ENCODE assay signal across 15 cellular contexts in the genomic region with DNA sequence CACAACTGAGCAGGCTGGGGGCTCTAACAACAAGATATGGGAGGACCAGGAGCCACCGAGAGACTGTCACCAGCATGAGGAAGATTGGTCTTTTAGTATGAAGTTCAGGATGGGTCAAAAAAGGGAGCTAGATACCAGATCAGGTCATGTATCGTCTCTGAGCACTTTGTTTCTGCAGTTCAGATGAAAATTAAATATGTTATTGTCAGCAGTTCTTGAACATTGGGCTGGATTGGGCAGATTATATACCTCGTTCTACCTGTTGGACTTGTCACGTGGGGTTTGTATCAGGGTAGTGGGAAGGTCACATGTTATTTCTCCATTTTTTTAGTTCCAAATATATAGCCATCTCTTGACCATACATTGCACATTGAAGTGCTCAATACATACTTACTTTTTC. TPM values are rescaled to one million over a fixed set of nuclear protein-coding genes. Genes with fewer than 3 reads are reported as not detected.
A peak's percentile ranks its signal among the peaks of the same experiment; 100 is the strongest.
DNase-seq lines count a peak whose midpoint lies in the region; ATAC-seq and TF ChIP-seq lines count a peak whose summit lies in the region.
"Had no signal": no experiment of that assay in that cellular context is flagged by ENCODE, and none has a peak within 500 bp of the region (broad histone marks: within the 10 kb centered on the region; RNA-seq: fewer than 3 reads in every experiment).

No MANE protein-coding gene starts in this region.

- H3K4me3 Mint-ChIP-seq in activated CD4-positive, alpha-beta T cell treated with anti-CD3 and anti-CD28 coated beads for 36 hours, result no peak overlapping the region
- no peak overlapping the region for H3K4me3 Mint-ChIP-seq in activated naive CD8-positive, alpha-beta T cell treated with anti-CD3 and anti-CD28 coated beads, Interleukin-2, amount 50 U/mL, for 24 hours
- H3K4me3 Mint-ChIP-seq: CD14-positive monocyte had no signal

- TF ChIP-seq CTCF in right lobe of liver (IDR thresholded peaks at IDR 0.05), result no peak
- no peak for TF ChIP-seq CTCF in stomach (IDR thresholded peaks at IDR 0.05)
- no peak for TF ChIP-seq CTCF in left ventricle myocardium inferior (IDR thresholded peaks at IDR 0.05; ENCODE audit: borderline replicate concordance)

- 30% methylated on average over 2 of the region's 4 CpGs for WGBS in right lobe of liver (ENCODE audit: insufficient coverage, low coverage, low lambda C conversion rate, missing lambda C conversion rate)
- WGBS in stomach, 5 donors, result 73 to 86% (median 80%) methylated on average over 4 of the region's 4 CpGs

- intact Hi-C loops in activated CD4-positive, alpha-beta T cell treated with anti-CD3 and anti-CD28 coated beads for 36 hours (cut with DNase I, micrococcal nuclease), result no loop called here
- intact Hi-C loops in right lobe of liver (cut with DNase I) (no loop called here), stomach (cut with DNase I; ENCODE audit: low total_unique reads) (no loop called here), left ventricle myocardium inferior (cut with micrococcal nuclease) (no loop called here)

- no peaks in the 10 kb centered on the region for H3K9me3 Mint-ChIP-seq in activated CD4-positive, alpha-beta T cell treated with anti-CD3 and anti-CD28 coated beads for 36 hours (ENCODE audit: low read depth)
- no peaks in the 10 kb centered on the region for H3K9me3 Mint-ChIP-seq in activated naive CD8-positive, alpha-beta T cell treated with anti-CD3 and anti-CD28 coated beads, Interleukin-2, amount 50 U/mL, for 24 hours
- H3K9me3 Mint-ChIP-seq: CD14-positive monocyte had no signal

- CTCF ChIA-PET in activated CD4-positive, alpha-beta T cell treated with anti-CD3 and anti-CD28 coated beads for 36 hours (lab: Charles Lee), result interaction anchor here (0.6 to 1.8 kb wide), 3 partner anchors 10 to 85 kb away, joined by 3 to 5 read pairs (median 3); no protein-coding TSS in a partner anchor

- POLR2A ChIA-PET in activated CD4-positive, alpha-beta T cell treated with anti-CD3 and anti-CD28 coated beads for 36 hours (lab: Charles Lee), result no interaction called here

- H3K4me3 ChIP-seq in ACC112 (ENCODE audit: low read depth, low read length) (no peak overlapping the region), right lobe of liver (peak overlapping the region; percentile 14 to 62 (median 55)), stomach (no peak overlapping the region), left ventricle myocardium inferior (no peak overlapping the region)
- H3K4me3 ChIP-seq: HAP-1 had no signal

- H3K36me3 Mint-ChIP-seq in activated CD4-positive, alpha-beta T cell treated with anti-CD3 and anti-CD28 coated beads for 36 hours (ENCODE audit: low read depth), result peaks cover 55% of the 10 kb centered on the region
- peaks cover 58% of the 10 kb centered on the region for H3K36me3 Mint-ChIP-seq in activated naive CD8-positive, alpha-beta T cell treated with anti-CD3 and anti-CD28 coated beads, Interleukin-2, amount 50 U/mL, for 24 hours (ENCODE audit: low read depth)

- peaks cover 51% of the 10 kb centered on the region for H3K4me1 ChIP-seq in ACC112 (ENCODE audit: control insufficient read depth, insufficient read depth, low read length, unreplicated experiment)
- peaks cover 0 to 59% (median 15%) of the 10 kb centered on the region in 4 donors for H3K4me1 ChIP-seq in right lobe of liver
- H3K4me1 ChIP-seq in stomach, result no peaks in the 10 kb centered on the region
- peaks cover 12% of the 10 kb centered on the region for H3K4me1 ChIP-seq in left ventricle myocardium inferior
- H3K4me1 ChIP-seq: HAP-1 had no signal

- no peak for TF ChIP-seq EP300 in stomach (IDR thresholded peaks at IDR 0.05)

- peaks cover 10% of the 10 kb centered on the region; the same call in 1 of the 2 replicates for H3K36me3 ChIP-seq in ACC112 (ENCODE audit: insufficient read depth, low read length)
- H3K36me3 ChIP-seq in right lobe of liver, result peaks cover 0 to 10% (median 3%) of the 10 kb centered on the region in 4 donors
- H3K36me3 ChIP-seq in stomach, result peaks cover 11 to 56% (median 48%) of the 10 kb centered on the region in 4 donors
- peaks cover 36% of the 10 kb centered on the region for H3K36me3 ChIP-seq in left ventricle myocardium inferior

- peak overlapping the region; percentile 1 for H3K27ac Mint-ChIP-seq in activated CD4-positive, alpha-beta T cell treated with anti-CD3 and anti-CD28 coated beads for 36 hours
- H3K27ac Mint-ChIP-seq in activated naive CD8-positive, alpha-beta T cell treated with anti-CD3 and anti-CD28 coated beads, Interleukin-2, amount 50 U/mL, for 24 hours, result peak overlapping the region; percentile 21
- H3K27ac Mint-ChIP-seq: CD14-positive monocyte had no signal

- H3K4me1 Mint-ChIP-seq in activated CD4-positive, alpha-beta T cell treated with anti-CD3 and anti-CD28 coated beads for 36 hours, result peaks cover 41% of the 10 kb centered on the region
- H3K4me1 Mint-ChIP-seq in activated naive CD8-positive, alpha-beta T cell treated with anti-CD3 and anti-CD28 coated beads, Interleukin-2, amount 50 U/mL, for 24 hours, result peaks cover 49% of the 10 kb centered on the region

- H3K79me2 ChIP-seq in ACC112 (ENCODE audit: control insufficient read depth, insufficient read depth, low read length, unreplicated experiment), result no peaks in the 10 kb centered on the region

- H3K27me3 Mint-ChIP-seq in activated CD4-positive, alpha-beta T cell treated with anti-CD3 and anti-CD28 coated beads for 36 hours, result no peaks in the 10 kb centered on the region
- H3K27me3 Mint-ChIP-seq in activated naive CD8-positive, alpha-beta T cell treated with anti-CD3 and anti-CD28 coated beads, Interleukin-2, amount 50 U/mL, for 24 hours, result no peaks in the 10 kb centered on the region

- no peak for DNase-seq in activated CD4-positive, alpha-beta T cell treated with anti-CD3 and anti-CD28 coated beads for 36 hours
- DNase-seq in activated CD4-positive, alpha-beta T cell treated with anti-CD3 and anti-CD28 coated beads for 48 hours, result no peak
- DNase-seq in activated naive CD8-positive, alpha-beta T cell treated with anti-CD3 and anti-CD28 coated beads, Interleukin-2, amount 50 U/mL, for 24 hours, result no peak
- DNase-seq in right lobe of liver (no peak), stomach (no peak), left ventricle myocardium inferior (no peak)
- DNase-seq in stimulated activated CD4-positive, alpha-beta T cell treated with anti-CD3 and anti-CD28 coated beads, Interleukin-15, amount 100 ng/mL, for 24 hours, result no peak
- DNase-seq: 8988T, Kasumi-1, NCI-H2029, NCI-H2171 treated with DMSO at 0.1 percent for 48 hours, NCI-H510A treated with DMSO at 0.1 percent for 48 hours had no signal

- H2AFZ ChIP-seq in ACC112 (ENCODE audit: low read length, unreplicated experiment), result no peak overlapping the region

- TF ChIP-seq POLR2A in right lobe of liver (IDR thresholded peaks at IDR 0.05), result no peak
- no peak for TF ChIP-seq POLR2A in stomach (IDR thresholded peaks at IDR 0.05)

- ATAC-seq in activated CD4-positive, alpha-beta T cell treated with anti-CD3 and anti-CD28 coated beads for 36 hours, result no peak
- no peak for ATAC-seq in activated naive CD8-positive, alpha-beta T cell treated with anti-CD3 and anti-CD28 coated beads, Interleukin-2, amount 50 U/mL, for 24 hours
- ATAC-seq in right lobe of liver, result peak in 3 of 4 donors; percentile 0 to 26 (median 6)

- H3K27me3 ChIP-seq in ACC112 (ENCODE audit: insufficient read depth, low read length) (no peaks in the 10 kb centered on the region), right lobe of liver (no peaks in the 10 kb centered on the region), stomach (no peaks in the 10 kb centered on the region), left ventricle myocardium inferior (ENCODE audit: low read depth) (no peaks in the 10 kb centered on the region)

- H3K27ac ChIP-seq in ACC112 (ENCODE audit: low read depth, low read length), result 0 out of 2 replicates have a peak overlapping the region, but pooled peaks have one; percentile 98
- H3K27ac ChIP-seq in right lobe of liver, result peak overlapping the region; percentile 55 to 95 (median 90)
- H3K27ac ChIP-seq in stomach, result peak overlapping the region in 1 of 5 donors; percentile 29
- H3K27ac ChIP-seq in left ventricle myocardium inferior (replicated peaks), result no peak overlapping the region

- no peaks in the 10 kb centered on the region for H3K9me3 ChIP-seq in right lobe of liver
- no peaks in the 10 kb centered on the region for H3K9me3 ChIP-seq in stomach
- H3K9me3 ChIP-seq in left ventricle myocardium inferior (replicated peaks), result no peaks in the 10 kb centered on the region
- H3K9me3 ChIP-seq: HAP-1 had no signal

RNA-seq across cellular contexts. Expression of gene RCL1, which starts 47.3 kb away (rescaled TPM):
- 10 to 100 TPM; 27.0 to 36.4 TPM for total RNA-seq in activated CD4-positive, alpha-beta T cell treated with anti-CD3 and anti-CD28 coated beads for 36 hours
- total RNA-seq in right lobe of liver (100 to 1,000 TPM in 1 of 6 experiments, 10 to 100 TPM in 5; 20.2 to 108 (median 63.4) TPM), stomach (10 to 100 TPM; 11.7 to 38.7 (median 14.7) TPM), left ventricle myocardium inferior (4.9 TPM)
- 10 to 100 TPM; 12.2 to 22.6 (median 13.1) TPM for polyA plus RNA-seq in stomach

Comparison
In these comparisons a context has a peak if more than half of its experiments do, and no peak if none do; other contexts are left out.
1. ATAC-seq: peak in right lobe of liver (3 of 4); none in activated CD4-positive, alpha-beta T cell treated with anti-CD3 and anti-CD28 coated beads for 36 hours (single experiment) and activated naive CD8-positive, alpha-beta T cell treated with anti-CD3 and anti-CD28 coated beads, Interleukin-2, amount 50 U/mL, for 24 hours (single experiment).
2. H3K4me3 ChIP-seq: peak in right lobe of liver (3 of 3); none in ACC112 (single experiment), stomach (0 of 4) and left ventricle myocardium inferior (single experiment).